10 cellular contexts compared by ENCODE assay signal in genomic region chr14:104001003-104001402, GRCh38. TPM values are rescaled to one million over a fixed set of nuclear protein-coding genes. Genes with fewer than 3 reads are reported as not detected.
DNase-seq lines count a peak whose midpoint lies in the region; ATAC-seq and TF ChIP-seq lines count a peak whose summit lies in the region.
"Had no signal": no experiment of that assay in that cellular context is flagged by ENCODE, and none has a peak within 500 bp of the region (broad histone marks: within the 10 kb centered on the region; RNA-seq: fewer than 3 reads in every experiment).

No MANE protein-coding gene starts in this region.

- TF ChIP-seq CTCF in IMR-90 (conservative IDR thresholded peaks at IDR 0.05; ENCODE audit: low read depth, low read length), result 0 out of 2 replicates have a peak, but pooled peaks have one; percentile 3

- no peaks in the 10 kb centered on the region for H3K9me1 ChIP-seq in IMR-90 (ENCODE audit: insufficient read depth, low read length)

- no peaks in the 10 kb centered on the region for H3K36me3 Mint-ChIP-seq in activated T-helper 17 cell treated with anti-CD3 and anti-CD28 coated beads, Interleukin-2, amount 50 U/mL, for 72 hours (ENCODE audit: low read depth)
- H3K36me3 Mint-ChIP-seq in activated T-helper 2 cell treated with anti-CD3 and anti-CD28 coated beads, Interferon-gamma antibody, Interleukin-2, Interleukin-4, amounts not matched to agents 10 μg/mL and 5 μg/mL and 100 μg/mL, durations not matched to agents 14 hours and 24 hours and 36 hours (ENCODE audit: low read depth), result no peaks in the 10 kb centered on the region

- H3K9me3 ChIP-seq in IMR-90 (ENCODE audit: control insufficient read depth, insufficient read depth, low read length), result no peaks in the 10 kb centered on the region
- H3K9me3 ChIP-seq: ovary had no signal

- H3K36me3 ChIP-seq in IMR-90 (ENCODE audit: control insufficient read depth, insufficient read depth, low read length), result no peaks in the 10 kb centered on the region
- H3K36me3 ChIP-seq: ovary had no signal

- no peak overlapping the region for H3K18ac ChIP-seq in IMR-90 (ENCODE audit: low read depth, low read length)

- H2BK20ac ChIP-seq in IMR-90 (ENCODE audit: low read depth, low read length), result no peak overlapping the region

- H2BK120ac ChIP-seq in IMR-90 (ENCODE audit: low read depth, low read length), result no peak overlapping the region

- no peak overlapping the region for H4K5ac ChIP-seq in IMR-90 (ENCODE audit: low read depth, low read length)

- no peak overlapping the region for H3K9ac ChIP-seq in IMR-90 (ENCODE audit: low read depth, low read length)

- no peak overlapping the region for H2AK5ac ChIP-seq in IMR-90 (ENCODE audit: low read depth, low read length)

- H3K4ac ChIP-seq in IMR-90 (ENCODE audit: low read depth, low read length), result no peak overlapping the region

- BruUV-seq in IMR-90 (replicated peaks; lab: Mats Ljungman, UMichigan), result no TSS peak

- no peak overlapping the region for H3K14ac ChIP-seq in IMR-90 (replicated peaks; ENCODE audit: low read depth, low read length)

- H3K79me1 ChIP-seq in IMR-90 (ENCODE audit: low read depth in 1 of 2, low read length in 2 of 2), result no peaks in the 10 kb centered on the region

- H3K23ac ChIP-seq in IMR-90 (ENCODE audit: low read depth, low read length), result no peak overlapping the region

- no peak overlapping the region for H3K4me3 ChIP-seq in IMR-90 (ENCODE audit: insufficient read depth, low read depth, low read length)
- H3K4me3 ChIP-seq: ovary had no signal

- H4K20me1 ChIP-seq in IMR-90 (ENCODE audit: insufficient read depth, low read length), result no peaks in the 10 kb centered on the region

- no peak overlapping the region for H2AK9ac ChIP-seq in IMR-90 (replicated peaks; ENCODE audit: low read depth, low read length, poor library complexity)

- ATAC-seq in IMR-90 (ENCODE audit: low read depth) (no peak), left colon (peak; percentile 22), HG02840 (IDR thresholded peaks at IDR 0.05; ENCODE audit: low FRiP score, unreplicated experiment) (no peak), GM19455 (IDR thresholded peaks at IDR 0.05; ENCODE audit: unreplicated experiment) (no peak)
- peak; percentile 46 for ATAC-seq in activated T-helper 17 cell treated with anti-CD3 and anti-CD28 coated beads, Interleukin-2, amount 50 U/mL, for 72 hours (replicated peaks)

- H2BK15ac ChIP-seq in IMR-90 (ENCODE audit: low read depth, low read length), result no peak overlapping the region

- peak; percentile 30 for DNase-seq in Daoy (ENCODE audit: low read depth)
- DNase-seq in IMR-90, result no peak
- DNase-seq in left colon, result no peak
- DNase-seq in hypothalamus (lab: John Stamatoyannopoulos, UW), result no peak
- no peak for DNase-seq in activated T-helper 2 cell treated with anti-CD3 and anti-CD28 coated beads, Interferon-gamma antibody, Interleukin-2, Interleukin-4, amounts not matched to agents 10 μg/mL and 5 μg/mL and 100 μg/mL, durations not matched to agents 14 hours and 24 hours and 36 hours (ENCODE audit: low spot score)
- DNase-seq: head of caudate nucleus, ovary had no signal

- H3K4me3 Mint-ChIP-seq in activated T-helper 17 cell treated with anti-CD3 and anti-CD28 coated beads, Interleukin-2, amount 50 U/mL, for 72 hours, result no peak overlapping the region
- no peak overlapping the region for H3K4me3 Mint-ChIP-seq in activated T-helper 2 cell treated with anti-CD3 and anti-CD28 coated beads, Interferon-gamma antibody, Interleukin-2, Interleukin-4, amounts not matched to agents 10 μg/mL and 5 μg/mL and 100 μg/mL, durations not matched to agents 14 hours and 24 hours and 36 hours (ENCODE audit: low read depth)

- dilution Hi-C loops in IMR-90 (cut with HindIII; ENCODE audit: low sequenced_read_pairs, unreplicated experiment), result no loop called here

- no peak overlapping the region for H4K8ac ChIP-seq in IMR-90 (ENCODE audit: low read depth in 2 of 2, low read length in 2 of 2)

- no CpG with 5 or more reads among the region's 4 CpGs for WGBS in IMR-90 (ENCODE audit: extremely low coverage in 2 of 2, insufficient read length in 1 of 2), 2 experiments

- intact Hi-C loops in IMR-90 (cut with micrococcal nuclease) (no loop called here), left colon (cut with DNase I, micrococcal nuclease) (no loop called here)
- intact Hi-C loops in activated T-helper 2 cell treated with anti-CD3 and anti-CD28 coated beads, Interferon-gamma antibody, Interleukin-2, Interleukin-4, amounts not matched to agents 10 μg/mL and 5 μg/mL and 100 μg/mL, durations not matched to agents 14 hours and 24 hours and 36 hours (cut with micrococcal nuclease), result no loop called here

- no peak for TF ChIP-seq POLR2A in IMR-90 (IDR thresholded peaks at IDR 0.05; ENCODE audit: low read depth, low read length)

- H3K9me3 Mint-ChIP-seq in activated T-helper 17 cell treated with anti-CD3 and anti-CD28 coated beads, Interleukin-2, amount 50 U/mL, for 72 hours, result no peaks in the 10 kb centered on the region
- no peaks in the 10 kb centered on the region for H3K9me3 Mint-ChIP-seq in activated T-helper 2 cell treated with anti-CD3 and anti-CD28 coated beads, Interferon-gamma antibody, Interleukin-2, Interleukin-4, amounts not matched to agents 10 μg/mL and 5 μg/mL and 100 μg/mL, durations not matched to agents 14 hours and 24 hours and 36 hours

- no peak overlapping the region for H3K4me2 ChIP-seq in IMR-90 (ENCODE audit: low read depth, low read length)

- POLR2A ChIA-PET in IMR-90 (lab: Charles Lee; ENCODE audit: unreplicated experiment), result no interaction called here

- H3K56ac ChIP-seq in IMR-90 (ENCODE audit: extremely low read depth, insufficient read depth, low read length), result no peak overlapping the region

- no peak overlapping the region for H2BK5ac ChIP-seq in IMR-90 (ENCODE audit: low read depth, low read length, poor library complexity, severe bottlenecking)

- no peak for TF ChIP-seq RAD21 in IMR-90 (IDR thresholded peaks at IDR 0.05; ENCODE audit: low read length)

- H3K27me3 ChIP-seq in IMR-90 (ENCODE audit: control insufficient read depth, insufficient read depth, low read length), result peaks cover 5% of the 10 kb centered on the region
- H3K27me3 ChIP-seq: ovary had no signal

- CTCF ChIA-PET in IMR-90 (lab: Yijun Ruan, JAX), result no interaction called here

- H3K27ac Mint-ChIP-seq in activated T-helper 17 cell treated with anti-CD3 and anti-CD28 coated beads, Interleukin-2, amount 50 U/mL, for 72 hours, result no peak overlapping the region
- no peak overlapping the region for H3K27ac Mint-ChIP-seq in activated T-helper 2 cell treated with anti-CD3 and anti-CD28 coated beads, Interferon-gamma antibody, Interleukin-2, Interleukin-4, amounts not matched to agents 10 μg/mL and 5 μg/mL and 100 μg/mL, durations not matched to agents 14 hours and 24 hours and 36 hours

- peaks cover 11% of the 10 kb centered on the region for H3K27me3 Mint-ChIP-seq in activated T-helper 17 cell treated with anti-CD3 and anti-CD28 coated beads, Interleukin-2, amount 50 U/mL, for 72 hours
- H3K27me3 Mint-ChIP-seq in activated T-helper 2 cell treated with anti-CD3 and anti-CD28 coated beads, Interferon-gamma antibody, Interleukin-2, Interleukin-4, amounts not matched to agents 10 μg/mL and 5 μg/mL and 100 μg/mL, durations not matched to agents 14 hours and 24 hours and 36 hours (ENCODE audit: low read depth), result peaks cover 8% of the 10 kb centered on the region

- H3K4me1 ChIP-seq in IMR-90 (ENCODE audit: control insufficient read depth, insufficient read depth, low read length), result no peaks in the 10 kb centered on the region

- in situ Hi-C loops in IMR-90 (cut with MboI; ENCODE audit: low sequenced_read_pairs), result no loop called here

- H4K91ac ChIP-seq in IMR-90 (ENCODE audit: insufficient read depth, low read depth, low read length), result no peak overlapping the region

- H3K4me1 Mint-ChIP-seq in activated T-helper 17 cell treated with anti-CD3 and anti-CD28 coated beads, Interleukin-2, amount 50 U/mL, for 72 hours, result peaks cover 4% of the 10 kb centered on the region
- no peaks in the 10 kb centered on the region for H3K4me1 Mint-ChIP-seq in activated T-helper 2 cell treated with anti-CD3 and anti-CD28 coated beads, Interferon-gamma antibody, Interleukin-2, Interleukin-4, amounts not matched to agents 10 μg/mL and 5 μg/mL and 100 μg/mL, durations not matched to agents 14 hours and 24 hours and 36 hours (ENCODE audit: low read depth)

- no peak overlapping the region for H2AFZ ChIP-seq in IMR-90 (replicated peaks; ENCODE audit: low read length, poor library complexity)

- no peak overlapping the region for H3K27ac ChIP-seq in IMR-90 (ENCODE audit: insufficient read depth, low read length)
- H3K27ac ChIP-seq: ovary had no signal

TF ChIP-seq in IMR-90, 13 proteins besides CTCF, POLR2A, EP300 and RAD21:
- TF ChIP-seq NFE2L2 (IDR thresholded peaks at IDR 0.05; ENCODE audit: low read depth, low read length) (no peak), FOS (IDR thresholded peaks at IDR 0.05; ENCODE audit: low read depth, low read length) (no peak), MXI1 (IDR thresholded peaks at IDR 0.05; ENCODE audit: borderline replicate concordance, low read depth, low read length) (no peak), CEBPB (IDR thresholded peaks at IDR 0.05; ENCODE audit: low read depth, low read length) (no peak), MAZ (IDR thresholded peaks at IDR 0.05; ENCODE audit: borderline replicate concordance, low read depth, low read length) (no peak), RFX5 (IDR thresholded peaks at IDR 0.05; ENCODE audit: low read depth, low read length) (no peak), USF2 (IDR thresholded peaks at IDR 0.05; ENCODE audit: low read depth, low read length) (no peak)

RNA-seq across cellular contexts. Expression of gene RD3L, which starts 58.7 kb away (rescaled TPM):
- total RNA-seq in Daoy (2014; rRNA removed; shearing (Covaris generic)), result not detected in 2 replicates
- not detected in 2 replicates for total RNA-seq in IMR-90 (2012; rRNA removed)
- not detected in 2 replicates for polyA plus RNA-seq in IMR-90 (2012; rRNA removed)
- polyA plus RNA-seq in IMR-90 (2012; cell fraction: cytosol; rRNA removed), result not detected in 2 replicates
- not detected in 2 replicates for polyA plus RNA-seq in IMR-90 (2012; cell fraction: nucleus; rRNA removed; ENCODE audit: low replicate concordance)
- not detected for total RNA-seq in activated T-helper 17 cell treated with anti-CD3 and anti-CD28 coated beads, Interleukin-2, amount 50 U/mL, for 72 hours
- not detected for total RNA-seq in left colon
- total RNA-seq in activated T-helper 2 cell treated with anti-CD3 and anti-CD28 coated beads, Interferon-gamma antibody, Interleukin-2, Interleukin-4, amounts not matched to agents 10 μg/mL and 5 μg/mL and 100 μg/mL, durations not matched to agents 14 hours and 24 hours and 36 hours, result not detected in 2 replicates
- total RNA-seq: ovary had no signal
- polyA plus RNA-seq: ovary had no signal

Comparison
In these comparisons a context has a peak if more than half of its experiments do, and no peak if none do; other contexts are left out.
1. ATAC-seq: peak in activated T-helper 17 cell treated with anti-CD3 and anti-CD28 coated beads, Interleukin-2, amount 50 U/mL, for 72 hours (single experiment) and left colon (single experiment); none in IMR-90 (single experiment), HG02840 (single experiment) and GM19455 (single experiment).